9 cellular contexts compared by ENCODE assay signal in the genomic region with DNA sequence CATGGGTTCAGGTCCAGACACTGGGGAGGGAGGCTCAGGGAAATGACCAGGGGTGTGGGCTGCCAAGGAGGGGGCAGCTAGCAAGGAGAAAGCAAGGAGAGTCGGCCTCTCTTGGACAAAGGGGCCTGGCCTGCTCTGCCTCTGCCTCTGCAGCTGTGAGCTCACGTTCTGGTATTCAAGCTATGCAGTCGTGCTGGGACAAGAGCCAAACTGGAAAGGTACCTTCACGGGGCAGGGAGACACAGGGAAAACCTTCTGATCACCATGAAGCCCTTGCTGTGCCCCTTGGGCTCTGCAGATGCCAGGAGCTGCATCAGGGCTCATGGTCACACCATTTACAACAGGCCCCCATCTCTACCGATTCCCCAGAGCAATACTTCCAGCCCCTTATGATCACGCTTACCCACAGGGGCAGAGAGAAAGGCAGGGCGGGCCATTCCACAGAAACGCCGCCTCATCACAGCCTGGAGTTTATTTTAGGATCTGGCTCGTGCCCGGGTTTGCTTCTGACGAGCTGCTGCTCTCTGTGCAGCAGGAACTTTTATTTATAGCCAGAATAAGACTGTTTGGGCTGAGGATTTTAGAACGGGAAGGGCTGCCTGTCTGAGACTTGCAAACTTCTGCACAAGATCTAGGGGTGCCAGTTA.
DNase-seq lines count a peak whose midpoint lies in the region; ATAC-seq and TF ChIP-seq lines count a peak whose summit lies in the region.
"Had no signal": no experiment of that assay in that cellular context is flagged by ENCODE, and none has a peak within 500 bp of the region (broad histone marks: within the 10 kb centered on the region; RNA-seq: fewer than 3 reads in every experiment).

No MANE protein-coding gene starts in this region.

- peaks cover 78% of the 10 kb centered on the region for H3K36me3 Mint-ChIP-seq in activated CD4-positive, alpha-beta memory T cell treated with anti-CD3 and anti-CD28 coated beads, Interleukin-2, amount 10 ng/mL, durations not matched to agents 7 days and 5 days (ENCODE audit: low read depth)
- peaks cover 33% of the 10 kb centered on the region for H3K36me3 Mint-ChIP-seq in activated CD4-positive, alpha-beta memory T cell treated with anti-CD3 and anti-CD28 coated beads for 36 hours
- peaks cover 100% of the 10 kb centered on the region for H3K36me3 Mint-ChIP-seq in dendritic cell treated with granulocyte-macrophage colony-stimulating factor and Interleukin-4, amounts not matched to agents 40 ng/mL and 50 ng/mL, for 4 days (ENCODE audit: low read depth)

- intact Hi-C loops in activated CD4-positive, alpha-beta memory T cell treated with anti-CD3 and anti-CD28 coated beads for 36 hours (cut with micrococcal nuclease), result no loop called here
- intact Hi-C loops in dendritic cell treated with granulocyte-macrophage colony-stimulating factor and Interleukin-4, amounts not matched to agents 40 ng/mL and 50 ng/mL, for 4 days (cut with micrococcal nuclease), result no loop called here
- intact Hi-C loops in left lung (cut with DNase I) (no loop called here), transverse colon (cut with DNase I; ENCODE audit: low total_unique reads) (no loop called here)

- ATAC-seq in left lung, result peak; percentile 91
- ATAC-seq in HG02759 (IDR thresholded peaks at IDR 0.05; ENCODE audit: unreplicated experiment), result no peak
- ATAC-seq in GM19035 (IDR thresholded peaks at IDR 0.05; ENCODE audit: unreplicated experiment), result no peak

- no peak overlapping the region for H3K4me3 ChIP-seq in left lung
- H3K4me3 ChIP-seq in transverse colon, result no peak overlapping the region

- TF ChIP-seq CTCF in left lung (IDR thresholded peaks at IDR 0.05), result no peak
- no peak for TF ChIP-seq CTCF in transverse colon (IDR thresholded peaks at IDR 0.05)

- H3K36me3 ChIP-seq in left lung (peaks cover 0 to 87% of the 10 kb centered on the region in 2 donors), transverse colon (peaks cover 0 to 4% (median 2%) of the 10 kb centered on the region in 4 donors)

- peak overlapping the region; percentile 63 to 81 for H3K27ac ChIP-seq in left lung
- H3K27ac ChIP-seq in transverse colon, result peak overlapping the region; percentile 63 to 84 (median 81)
- H3K27ac ChIP-seq: C4-2B had no signal

- H3K9me3 ChIP-seq in left lung, result no peaks in the 10 kb centered on the region
- no peaks in the 10 kb centered on the region for H3K9me3 ChIP-seq in transverse colon

- H3K4me1 ChIP-seq in left lung (peaks cover 19 to 32% of the 10 kb centered on the region in 2 donors), transverse colon (peaks cover 15 to 27% (median 21%) of the 10 kb centered on the region in 4 donors)

- no peak for DNase-seq in activated CD4-positive, alpha-beta memory T cell treated with anti-CD3 and anti-CD28 coated beads, Interleukin-2, amount 10 ng/mL, durations not matched to agents 7 days and 5 days
- no peak for DNase-seq in activated CD4-positive, alpha-beta memory T cell treated with anti-CD3 and anti-CD28 coated beads for 36 hours
- DNase-seq in left lung (peak; percentile 67 to 78), transverse colon (peak; percentile 44), SK-N-DZ (ENCODE audit: low spot score) (no peak)

- CTCF ChIA-PET in activated CD4-positive, alpha-beta memory T cell treated with anti-CD3 and anti-CD28 coated beads, Interleukin-2, amount 10 ng/mL, durations not matched to agents 7 days and 5 days (lab: Charles Lee), result interaction anchor here (0.6 kb wide), 1 partner anchor 676 kb away, joined by 3 read pairs; no protein-coding TSS in a partner anchor
- CTCF ChIA-PET in activated CD4-positive, alpha-beta memory T cell treated with anti-CD3 and anti-CD28 coated beads for 36 hours (lab: Charles Lee), result interaction anchor here (1.0 kb wide), 2 partner anchors 132 to 555 kb away, joined by 3 read pairs; no protein-coding TSS in a partner anchor

- H3K4me1 Mint-ChIP-seq in activated CD4-positive, alpha-beta memory T cell treated with anti-CD3 and anti-CD28 coated beads, Interleukin-2, amount 10 ng/mL, durations not matched to agents 7 days and 5 days, result no peaks in the 10 kb centered on the region
- no peaks in the 10 kb centered on the region for H3K4me1 Mint-ChIP-seq in activated CD4-positive, alpha-beta memory T cell treated with anti-CD3 and anti-CD28 coated beads for 36 hours (ENCODE audit: low read depth)
- H3K4me1 Mint-ChIP-seq in dendritic cell treated with granulocyte-macrophage colony-stimulating factor and Interleukin-4, amounts not matched to agents 40 ng/mL and 50 ng/mL, for 4 days (ENCODE audit: low read depth), result peaks cover 88% of the 10 kb centered on the region

- no peaks in the 10 kb centered on the region for H3K27me3 Mint-ChIP-seq in activated CD4-positive, alpha-beta memory T cell treated with anti-CD3 and anti-CD28 coated beads, Interleukin-2, amount 10 ng/mL, durations not matched to agents 7 days and 5 days
- H3K27me3 Mint-ChIP-seq in activated CD4-positive, alpha-beta memory T cell treated with anti-CD3 and anti-CD28 coated beads for 36 hours, result no peaks in the 10 kb centered on the region
- no peaks in the 10 kb centered on the region for H3K27me3 Mint-ChIP-seq in dendritic cell treated with granulocyte-macrophage colony-stimulating factor and Interleukin-4, amounts not matched to agents 40 ng/mL and 50 ng/mL, for 4 days

- TF ChIP-seq EP300 in transverse colon (IDR thresholded peaks at IDR 0.05; ENCODE audit: low read depth), result no peak

- no peaks in the 10 kb centered on the region for H3K9me3 Mint-ChIP-seq in activated CD4-positive, alpha-beta memory T cell treated with anti-CD3 and anti-CD28 coated beads, Interleukin-2, amount 10 ng/mL, durations not matched to agents 7 days and 5 days
- no peaks in the 10 kb centered on the region for H3K9me3 Mint-ChIP-seq in activated CD4-positive, alpha-beta memory T cell treated with anti-CD3 and anti-CD28 coated beads for 36 hours
- no peaks in the 10 kb centered on the region for H3K9me3 Mint-ChIP-seq in dendritic cell treated with granulocyte-macrophage colony-stimulating factor and Interleukin-4, amounts not matched to agents 40 ng/mL and 50 ng/mL, for 4 days

- in situ Hi-C loops in transverse colon (cut with MboI; ENCODE audit: low pct_ligation_motif_present in 1 of 4, low pct_unique_long_range_greater_than_20kb in 1 of 4, low sequenced_read_pairs in 3 of 4), result loop anchor here in 1 of 4 donors (25.0 kb wide), 1 partner anchor 654 kb away; no protein-coding TSS in a partner anchor

- 77 to 79% methylated on average over 5 to 13 of the region's 13 CpGs for WGBS in transverse colon (ENCODE audit: low coverage in 1 of 2), 2 donors

- H3K27me3 ChIP-seq in left lung, result no peaks in the 10 kb centered on the region
- H3K27me3 ChIP-seq in transverse colon, result no peaks in the 10 kb centered on the region

- H3K27ac Mint-ChIP-seq in activated CD4-positive, alpha-beta memory T cell treated with anti-CD3 and anti-CD28 coated beads, Interleukin-2, amount 10 ng/mL, durations not matched to agents 7 days and 5 days, result peak overlapping the region; percentile 13
- H3K27ac Mint-ChIP-seq in activated CD4-positive, alpha-beta memory T cell treated with anti-CD3 and anti-CD28 coated beads for 36 hours, result no peak overlapping the region
- peak overlapping the region; percentile 62 for H3K27ac Mint-ChIP-seq in dendritic cell treated with granulocyte-macrophage colony-stimulating factor and Interleukin-4, amounts not matched to agents 40 ng/mL and 50 ng/mL, for 4 days

- no peak overlapping the region for H3K4me3 Mint-ChIP-seq in activated CD4-positive, alpha-beta memory T cell treated with anti-CD3 and anti-CD28 coated beads, Interleukin-2, amount 10 ng/mL, durations not matched to agents 7 days and 5 days
- no peak overlapping the region for H3K4me3 Mint-ChIP-seq in activated CD4-positive, alpha-beta memory T cell treated with anti-CD3 and anti-CD28 coated beads for 36 hours
- H3K4me3 Mint-ChIP-seq in dendritic cell treated with granulocyte-macrophage colony-stimulating factor and Interleukin-4, amounts not matched to agents 40 ng/mL and 50 ng/mL, for 4 days, result no peak overlapping the region

- no peak for TF ChIP-seq POLR2A in transverse colon (IDR thresholded peaks at IDR 0.05)

- POLR2A ChIA-PET in activated CD4-positive, alpha-beta memory T cell treated with anti-CD3 and anti-CD28 coated beads, Interleukin-2, amount 10 ng/mL, durations not matched to agents 7 days and 5 days (lab: Charles Lee), result no interaction called here
- POLR2A ChIA-PET in activated CD4-positive, alpha-beta memory T cell treated with anti-CD3 and anti-CD28 coated beads for 36 hours (lab: Charles Lee), result no interaction called here

Comparison
In these comparisons a context has a peak if more than half of its experiments do, and no peak if none do; other contexts are left out.
1. DNase-seq: peak in left lung (2 of 2) and transverse colon (single experiment); none in activated CD4-positive, alpha-beta memory T cell treated with anti-CD3 and anti-CD28 coated beads, Interleukin-2, amount 10 ng/mL, durations not matched to agents 7 days and 5 days (single experiment), activated CD4-positive, alpha-beta memory T cell treated with anti-CD3 and anti-CD28 coated beads for 36 hours (single experiment) and SK-N-DZ (single experiment).